7 cellular contexts compared by ENCODE assay signal in the genomic region with DNA sequence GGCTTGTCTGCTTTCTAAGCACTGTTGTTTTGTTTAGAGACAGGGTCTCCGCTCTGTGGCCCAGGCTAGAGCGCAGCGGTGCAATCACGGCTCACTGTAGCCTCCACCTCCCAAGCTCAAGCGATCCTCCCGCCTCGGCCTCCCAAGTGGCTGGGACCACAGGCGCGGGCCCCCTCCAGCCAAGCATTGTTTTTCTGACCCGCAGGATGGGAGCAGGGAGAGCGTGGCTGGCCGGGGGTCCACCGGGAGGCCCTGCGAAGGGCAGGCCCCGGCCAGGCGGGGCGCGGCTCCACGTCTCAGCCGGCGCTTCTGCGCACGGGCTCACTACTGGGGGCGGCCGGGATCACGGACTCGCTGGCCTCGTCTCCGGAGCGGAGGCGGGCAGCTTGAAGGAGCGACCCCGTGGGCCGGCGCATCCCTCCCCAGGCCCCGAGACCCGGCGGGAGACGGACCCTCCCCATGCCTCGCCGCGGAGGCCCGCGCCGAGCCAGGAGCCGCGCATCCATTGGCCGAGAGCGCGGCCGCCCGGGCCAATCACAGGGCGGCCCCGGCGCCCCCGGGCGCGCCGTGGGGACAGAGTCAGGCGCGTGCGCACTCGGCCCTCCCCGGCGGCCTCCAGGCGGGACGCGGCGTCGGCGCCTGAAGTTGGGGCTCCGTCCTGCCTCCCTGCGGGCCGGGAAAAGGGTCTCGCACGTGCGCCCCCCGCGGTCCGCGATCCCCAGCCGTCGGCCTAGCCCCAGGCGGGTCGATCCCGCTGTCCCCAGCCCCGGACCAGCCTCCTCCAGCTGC. TPM values are rescaled to one million over a fixed set of nuclear protein-coding genes. Genes with fewer than 3 reads are reported as not detected.
DNase-seq lines count a peak whose midpoint lies in the region; ATAC-seq and TF ChIP-seq lines count a peak whose summit lies in the region.

No MANE protein-coding gene starts in this region.

- peak overlapping the region; percentile 54 for H3K4me3 ChIP-seq in SJSA1
- H3K4me3 ChIP-seq in heart left ventricle = peak overlapping the region; percentile 56 to 91 (median 78)
- H3K4me3 ChIP-seq in parathyroid adenoma (ENCODE audit: low read depth, low read length) = peak overlapping the region; percentile 86

- peaks cover 7% of the 10 kb centered on the region for H3K4me1 Mint-ChIP-seq in activated naive CD8-positive, alpha-beta T cell treated with anti-CD3 and anti-CD28 coated beads, Interleukin-2, amount 10 ng/mL, durations not matched to agents 7 days and 5 days
- peaks cover 35% of the 10 kb centered on the region for H3K4me1 Mint-ChIP-seq in type B pancreatic cell (ENCODE audit: unreplicated experiment)

- no peaks in the 10 kb centered on the region for H3K79me2 ChIP-seq in parathyroid adenoma

- H3K36me3 ChIP-seq in SJSA1 (peaks cover 3% of the 10 kb centered on the region; the same call in 1 of the 2 replicates), heart left ventricle (no peaks in the 10 kb centered on the region), parathyroid adenoma (ENCODE audit: control insufficient read depth, insufficient read depth, low read length) (no peaks in the 10 kb centered on the region)

- H3K27ac ChIP-seq in SJSA1 (peak overlapping the region; percentile 97), heart left ventricle (peak overlapping the region; percentile 26 to 98 (median 91)), parathyroid adenoma (no peak overlapping the region)

- WGBS in heart left ventricle, 4 donors = 7 to 37% (median 11%) methylated on average over 18 to 87 of the region's 87 CpGs

- peaks cover 30% of the 10 kb centered on the region for H3K27me3 Mint-ChIP-seq in activated naive CD8-positive, alpha-beta T cell treated with anti-CD3 and anti-CD28 coated beads, Interleukin-2, amount 10 ng/mL, durations not matched to agents 7 days and 5 days
- H3K27me3 Mint-ChIP-seq in type B pancreatic cell = peaks cover 15% of the 10 kb centered on the region

- H3K27me3 ChIP-seq in SJSA1 (replicated peaks) (no peaks in the 10 kb centered on the region), heart left ventricle (no peaks in the 10 kb centered on the region), parathyroid adenoma (ENCODE audit: control insufficient read depth, insufficient read depth, low read length) (no peaks in the 10 kb centered on the region)

- TF ChIP-seq RAD21 in Ishikawa (IDR thresholded peaks at IDR 0.05; ENCODE audit: low read depth) = no peak

- H3K9me3 ChIP-seq in SJSA1 (replicated peaks) (no peaks in the 10 kb centered on the region), heart left ventricle (no peaks in the 10 kb centered on the region), parathyroid adenoma (ENCODE audit: control insufficient read depth, low read length) (no peaks in the 10 kb centered on the region)

- intact Hi-C loops in heart left ventricle (cut with DNase I) = loop anchor here in 4 of 10 donors (1.0 to 10.0 kb wide), 4 partner anchors 22 to 193 kb away; a partner anchor contains a TSS

- POLR2A ChIA-PET in activated naive CD8-positive, alpha-beta T cell treated with anti-CD3 and anti-CD28 coated beads, Interleukin-2, amount 10 ng/mL, durations not matched to agents 7 days and 5 days (lab: Charles Lee) = interaction anchor here (0.5 to 2.3 kb wide), 7 partner anchors 10 to 195 kb away, joined by 3 to 11 read pairs (median 6); a partner anchor contains a TSS

- peak; percentile 86 to 90 for DNase-seq in SJSA1 (ENCODE audit: low read depth in 1 of 2, low spot score in 2 of 2)
- peak; percentile 88 for DNase-seq in activated naive CD8-positive, alpha-beta T cell treated with anti-CD3 and anti-CD28 coated beads, Interleukin-2, amount 10 ng/mL, durations not matched to agents 7 days and 5 days
- DNase-seq in heart left ventricle = peak; percentile 84 to 92 (median 87)
- peak; percentile 85 for DNase-seq in type B pancreatic cell (ENCODE audit: extremely low spot score, unreplicated experiment)

- peak overlapping the region; percentile 51 for H3K9ac ChIP-seq in parathyroid adenoma

- H3K9me3 Mint-ChIP-seq in activated naive CD8-positive, alpha-beta T cell treated with anti-CD3 and anti-CD28 coated beads, Interleukin-2, amount 10 ng/mL, durations not matched to agents 7 days and 5 days = no peaks in the 10 kb centered on the region
- no peaks in the 10 kb centered on the region for H3K9me3 Mint-ChIP-seq in type B pancreatic cell

- no peak for TF ChIP-seq CTCF in heart left ventricle (IDR thresholded peaks at IDR 0.05)
- no peak for TF ChIP-seq CTCF in parathyroid adenoma (IDR thresholded peaks at IDR 0.05)
- peak; percentile 3 for TF ChIP-seq CTCF in type B pancreatic cell (conservative IDR thresholded peaks at IDR 0.05)

- H3K4me2 ChIP-seq in parathyroid adenoma (ENCODE audit: low read length) = peak overlapping the region; percentile 98

- peak overlapping the region; percentile 55 for H3K4me3 Mint-ChIP-seq in activated naive CD8-positive, alpha-beta T cell treated with anti-CD3 and anti-CD28 coated beads, Interleukin-2, amount 10 ng/mL, durations not matched to agents 7 days and 5 days
- H3K4me3 Mint-ChIP-seq in type B pancreatic cell = peak overlapping the region; percentile 59

- TF ChIP-seq POLR2A in GM15510 (IDR thresholded peaks at IDR 0.05; ENCODE audit: borderline replicate concordance, extremely low read depth, insufficient read length) (peak; percentile 61), heart left ventricle (IDR thresholded peaks at IDR 0.05) (peak; percentile 25 to 93)

- H3K27ac Mint-ChIP-seq in activated naive CD8-positive, alpha-beta T cell treated with anti-CD3 and anti-CD28 coated beads, Interleukin-2, amount 10 ng/mL, durations not matched to agents 7 days and 5 days = peak overlapping the region; percentile 38
- no peak overlapping the region for H3K27ac Mint-ChIP-seq in type B pancreatic cell

- TF ChIP-seq EP300 in Ishikawa (IDR thresholded peaks at IDR 0.05; ENCODE audit: borderline replicate concordance) = no peak

- no peaks in the 10 kb centered on the region for H3K36me3 Mint-ChIP-seq in activated naive CD8-positive, alpha-beta T cell treated with anti-CD3 and anti-CD28 coated beads, Interleukin-2, amount 10 ng/mL, durations not matched to agents 7 days and 5 days
- H3K36me3 Mint-ChIP-seq in type B pancreatic cell = no peaks in the 10 kb centered on the region

- peak overlapping the region; percentile 98 for H2AFZ ChIP-seq in parathyroid adenoma

- ATAC-seq in activated naive CD8-positive, alpha-beta T cell treated with anti-CD3 and anti-CD28 coated beads, Interleukin-2, amount 10 ng/mL, durations not matched to agents 7 days and 5 days (ENCODE audit: low read depth) = peak; percentile 88
- peak; percentile 79 to 88 (median 85) for ATAC-seq in heart left ventricle

- H3K4me1 ChIP-seq in SJSA1 (replicated peaks) = peaks cover 53% of the 10 kb centered on the region
- H3K4me1 ChIP-seq in heart left ventricle = peaks cover 0 to 47% (median 31%) of the 10 kb centered on the region in 12 donors
- H3K4me1 ChIP-seq in parathyroid adenoma = peaks cover 5% of the 10 kb centered on the region

TF ChIP-seq in Ishikawa, 13 proteins besides CTCF, POLR2A, EP300 and RAD21 (continues in another document):
- TF ChIP-seq TCF12 (IDR thresholded peaks at IDR 0.05; ENCODE audit: low read depth) = no peak
- no peak for TF ChIP-seq CREB1 (IDR thresholded peaks at IDR 0.05; ENCODE audit: low read depth)
- TF ChIP-seq NFIC (IDR thresholded peaks at IDR 0.05) = no peak
- no peak for TF ChIP-seq FOXM1 (IDR thresholded peaks at IDR 0.05; ENCODE audit: borderline replicate concordance, low read depth)
- TF ChIP-seq, protein P1, sequence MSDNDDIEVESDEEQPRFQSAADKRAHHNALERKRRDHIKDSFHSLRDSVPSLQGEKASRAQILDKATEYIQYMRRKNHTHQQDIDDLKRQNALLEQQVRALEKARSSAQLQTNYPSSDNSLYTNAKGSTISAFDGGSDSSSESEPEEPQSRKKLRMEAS (IDR thresholded peaks at IDR 0.05) = peak; percentile 85
- TF ChIP-seq EGR1 (IDR thresholded peaks at IDR 0.05) = no peak
- peak; percentile 39; the same call in 1 of the 2 replicates for TF ChIP-seq TAF1 (IDR thresholded peaks at IDR 0.05; ENCODE audit: low read depth)

RNA-seq across cellular contexts. Expression of a gene that starts 24.9 kb away (rescaled TPM):
- total RNA-seq in SJSA1 (2014; rRNA removed; shearing (Covaris generic)) = 9,784 and 9,807 TPM in 2 replicates
- total RNA-seq in activated naive CD8-positive, alpha-beta T cell treated with anti-CD3 and anti-CD28 coated beads, Interleukin-2, amount 10 ng/mL, durations not matched to agents 7 days and 5 days = 1,000 to 10,000 TPM; 2,936 to 3,174 TPM
- total RNA-seq in heart left ventricle (1,000 to 10,000 TPM in 2 of 9 donors, 100 to 1,000 TPM in 7; 335 to 1,653 (median 423) TPM), type B pancreatic cell (ENCODE audit: low replicate concordance) (3,089 and 3,451 TPM in 2 replicates)
- polyA plus RNA-seq in heart left ventricle = 1,000 to 10,000 TPM in 1 of 2 donors, 100 to 1,000 TPM in 1; 149 to 1,468 TPM

RNA-seq across cellular contexts. Expression of a gene that starts 40.5 kb away (rescaled TPM):
- total RNA-seq in SJSA1 (2014; rRNA removed; shearing (Covaris generic)) = 0.61 and 1.4 TPM in 2 replicates
- 1 to 10 TPM in 1 of 2 experiments, under 1 TPM in 1; 0.94 to 1.7 TPM for total RNA-seq in activated naive CD8-positive, alpha-beta T cell treated with anti-CD3 and anti-CD28 coated beads, Interleukin-2, amount 10 ng/mL, durations not matched to agents 7 days and 5 days
- under 1 TPM in 6 of 9 donors, not detected in 3; 0.22 to 0.72 (median 0.45) TPM for total RNA-seq in heart left ventricle
- under 1 TPM; 0.28 to 0.42 TPM for polyA plus RNA-seq in heart left ventricle
- 3.6 and 3.8 TPM in 2 replicates for total RNA-seq in type B pancreatic cell (ENCODE audit: low replicate concordance)
